ENCODE assay signal across 8 cellular contexts in genomic region chr10:47701285-47701684, GRCh38.
DNase-seq lines count a peak whose midpoint lies in the region; FAIRE-seq and TF ChIP-seq lines count a peak whose summit lies in the region.
"Not testable (repeated sequence)": the region's sequence is repeated elsewhere in the genome, so short reads cannot be mapped to it uniquely, and the experiment has no call there.

No MANE protein-coding gene starts in this region.

- dilution Hi-C loops in keratinocyte (cut with MboI; ENCODE audit: extremely low pct_ligation_motif_present, low sequenced_read_pairs), result not testable (repeated sequence)

- POLR2A ChIA-PET in Caco-2 (lab: Charles Lee), result not testable (repeated sequence)

- not testable (repeated sequence) for H3K27me3 ChIP-seq in Caco-2 (replicated peaks; ENCODE audit: control insufficient read depth, insufficient read depth, low read length); brain microvascular endothelial cell (replicated peaks); keratinocyte (ENCODE audit: control insufficient read depth, extremely low read depth, insufficient read depth, low read length)

- not testable (repeated sequence) for H3K9me1 ChIP-seq in keratinocyte (ENCODE audit: control insufficient read depth, extremely low read depth, insufficient read depth, low read length)

- H3K27me3 Mint-ChIP-seq in Caco-2 (ENCODE audit: insufficient read depth, unreplicated experiment); chondrocyte (ENCODE audit: low read depth): not testable (repeated sequence)

- H3K4me3 Mint-ChIP-seq in Caco-2 (ENCODE audit: unreplicated experiment); chondrocyte (ENCODE audit: unreplicated experiment): not testable (repeated sequence)

- not testable (repeated sequence) for TF ChIP-seq CTCF in Caco-2 (IDR thresholded peaks at IDR 0.05; ENCODE audit: insufficient read depth in 1 of 2, low read depth in 1 of 2, low read length in 1 of 2, severe bottlenecking in 1 of 2, unreplicated experiment in 1 of 2); brain microvascular endothelial cell (IDR thresholded peaks at IDR 0.05; ENCODE audit: low read depth, low read length, missing control alignments); chondrocyte (IDR thresholded peaks at IDR 0.05); foreskin fibroblast (IDR thresholded peaks at IDR 0.05; ENCODE audit: low read depth, low read length); keratinocyte (optimal IDR thresholded peaks at IDR 0.05 in 1 of 3, IDR thresholded peaks at IDR 0.05 in 1 of 3, conservative IDR thresholded peaks at IDR 0.05 in 1 of 3; ENCODE audit: extremely low read depth in 1 of 3, insufficient read depth in 2 of 3, low read length in 3 of 3)

- H3K27ac Mint-ChIP-seq in Caco-2 (ENCODE audit: unreplicated experiment) (peak overlapping the region; percentile 8), chondrocyte (ENCODE audit: unreplicated experiment) (peak overlapping the region; percentile 87)

- CTCF ChIA-PET in Caco-2 (lab: Charles Lee), result not testable (repeated sequence)

- H4K20me1 ChIP-seq in keratinocyte (ENCODE audit: control insufficient read depth, extremely low read depth, insufficient read depth, low read length), result not testable (repeated sequence)

- peak overlapping the region; percentile 27 for H3K27ac ChIP-seq in brain microvascular endothelial cell
- peak overlapping the region; percentile 40 for H3K27ac ChIP-seq in keratinocyte (ENCODE audit: control insufficient read depth, insufficient read depth, low read length)

- not testable (repeated sequence) for H3K4me3 ChIP-seq in Caco-2 (ENCODE audit: low read depth, low read length); brain microvascular endothelial cell (ENCODE audit: low read depth, low read length); foreskin fibroblast (ENCODE audit: low read depth in 1 of 2, low read length in 2 of 2); keratinocyte (ENCODE audit: control insufficient read depth in 2 of 3, extremely low read depth in 1 of 3, insufficient read depth in 2 of 3, low read depth in 1 of 3, low read length in 3 of 3); skeletal muscle cell (ENCODE audit: low read depth, low read length)

- H3K36me3 Mint-ChIP-seq in Caco-2 (ENCODE audit: insufficient read depth, unreplicated experiment); chondrocyte (ENCODE audit: low read depth): not testable (repeated sequence)

- not testable (repeated sequence) for FAIRE-seq in keratinocyte (lab: Jason Lieb, UNC)

- H3K9ac ChIP-seq in keratinocyte (ENCODE audit: control insufficient read depth, extremely low read depth, insufficient read depth, low read length), result not testable (repeated sequence)

- H3K9me3 Mint-ChIP-seq in Caco-2 (ENCODE audit: unreplicated experiment); chondrocyte (ENCODE audit: low read depth): not testable (repeated sequence)

- in situ Hi-C loops in brain microvascular endothelial cell (cut with HindIII; ENCODE audit: low pct_ligation_motif_present, low sequenced_read_pairs), result not testable (repeated sequence)

- DNase-seq in Caco-2; brain microvascular endothelial cell; chondrocyte (ENCODE audit: low spot score); keratinocyte (ENCODE audit: low read depth, low spot score): not testable (repeated sequence)
- DNase-seq in NCI-H226 (peak; percentile 1), fibroblast of gingiva (ENCODE audit: low read depth) (peak; percentile 74), foreskin fibroblast (peak; percentile 5 to 6), skeletal muscle cell (ENCODE audit: low read depth) (peak; percentile 56)

- not testable (repeated sequence) for H3K79me2 ChIP-seq in keratinocyte (ENCODE audit: control insufficient read depth, insufficient read depth, low read length)

- intact Hi-C loops in Caco-2 (cut with micrococcal nuclease; ENCODE audit: unreplicated experiment), result not testable (repeated sequence)

- H3K4me1 ChIP-seq in Caco-2; keratinocyte (ENCODE audit: control insufficient read depth, extremely low read depth, insufficient read depth, low read length): not testable (repeated sequence)

- not testable (repeated sequence) for BruUV-seq in Caco-2 (replicated peaks; lab: Mats Ljungman, UMichigan)

- peaks cover 14% of the 10 kb centered on the region for H3K4me1 Mint-ChIP-seq in Caco-2 (ENCODE audit: low read depth, unreplicated experiment)
- H3K4me1 Mint-ChIP-seq in chondrocyte (ENCODE audit: low read depth), result peaks cover 13% of the 10 kb centered on the region

- not testable (repeated sequence) for H3K36me3 ChIP-seq in Caco-2 (ENCODE audit: control insufficient read depth, insufficient read depth, low read length); brain microvascular endothelial cell (replicated peaks); keratinocyte (ENCODE audit: control insufficient read depth in 2 of 2, extremely low read depth in 1 of 2, insufficient read depth in 2 of 2, low read length in 2 of 2)

- not testable (repeated sequence) for H3K9me3 ChIP-seq in Caco-2; keratinocyte (ENCODE audit: control insufficient read depth, low read depth, low read length)

- H2AFZ ChIP-seq in keratinocyte (ENCODE audit: control insufficient read depth, low read length), result not testable (repeated sequence)

- not testable (repeated sequence) for H3K4me2 ChIP-seq in keratinocyte (ENCODE audit: control insufficient read depth, extremely low read depth, insufficient read depth, low read depth, low read length)
